Comparison of ENCODE assay signal across 8 cellular contexts in the genomic region with DNA sequence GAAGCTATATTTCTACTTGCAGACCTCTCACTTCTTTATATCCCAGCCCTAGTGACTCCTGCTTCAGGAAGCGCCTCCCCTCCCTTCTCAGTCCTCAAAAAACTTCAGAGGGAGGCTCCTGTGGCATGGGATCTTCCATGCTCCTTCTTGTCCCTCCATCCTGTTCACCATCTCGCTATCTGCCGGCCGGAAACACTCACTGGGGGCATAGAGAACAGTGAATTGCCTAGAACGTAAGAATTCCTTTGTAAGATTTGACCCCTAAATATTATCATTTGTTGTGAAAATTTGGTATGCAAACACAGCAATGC.
DNase-seq lines count a peak whose midpoint lies in the region; ATAC-seq and TF ChIP-seq lines count a peak whose summit lies in the region.

No MANE protein-coding gene starts in this region.

- peak overlapping the region; percentile 49; the same call in 1 of the 2 replicates for H3K27ac ChIP-seq in DND-41 (ENCODE audit: low read length)
- H3K27ac ChIP-seq in PC-3 (ENCODE audit: low read length), result no peak overlapping the region
- H3K27ac ChIP-seq in endodermal cell (ENCODE audit: low read depth, low read length), result no peak overlapping the region
- no peak overlapping the region for H3K27ac ChIP-seq in psoas muscle
- H3K27ac ChIP-seq in A673 (ENCODE audit: low read depth, low read length, poor library complexity, severe bottlenecking), result no peak overlapping the region

- H3K36me3 Mint-ChIP-seq in endodermal cell (ENCODE audit: low read depth), result no peaks in the 10 kb centered on the region

- intact Hi-C loops in PC-3 (cut with micrococcal nuclease), result loop anchor here (10.0 kb wide), 2 partner anchors 137 to 543 kb away; no protein-coding TSS in a partner anchor
- intact Hi-C loops in psoas muscle (cut with DNase I), result no loop called here
- intact Hi-C loops in A673 (cut with micrococcal nuclease; ENCODE audit: unreplicated experiment), result no loop called here

- H3K27ac Mint-ChIP-seq in endodermal cell, result peak overlapping the region; percentile 96

- POLR2A ChIA-PET in PC-3 (lab: Charles Lee; ENCODE audit: unreplicated experiment) (no interaction called here), A673 (lab: Charles Lee; ENCODE audit: low non-redundant PET) (no interaction called here)

- H3K9ac ChIP-seq in DND-41 (ENCODE audit: low read depth, low read length) (no peak overlapping the region), PC-3 (ENCODE audit: low read length) (no peak overlapping the region), endodermal cell (ENCODE audit: extremely low read depth, low read length, poor library complexity, severe bottlenecking) (no peak overlapping the region)

- peak overlapping the region; percentile 66 for H3K4me2 ChIP-seq in DND-41 (ENCODE audit: insufficient read depth, low read length)
- H3K4me2 ChIP-seq in PC-3 (ENCODE audit: low read length), result 0 out of 2 replicates have a peak overlapping the region, but pooled peaks have one; percentile 12

- CTCF ChIA-PET in PC-3 (lab: Charles Lee) (interaction anchor here (0.6 kb wide), 1 partner anchor 768 kb away, joined by 3 read pairs; no protein-coding TSS in a partner anchor), A673 (lab: Charles Lee) (no interaction called here)

- ATAC-seq in DND-41 (ENCODE audit: insufficient read depth, low read depth), result 0 out of 3 replicates have a peak, but pooled peaks have one; percentile 1
- no peak for ATAC-seq in PC-3
- ATAC-seq in psoas muscle, result peak in 2 of 4 donors; percentile 7 to 18
- no peak for ATAC-seq in HG02571 (IDR thresholded peaks at IDR 0.05; ENCODE audit: unreplicated experiment)
- no peak for ATAC-seq in GM19023 (IDR thresholded peaks at IDR 0.05; ENCODE audit: unreplicated experiment)
- ATAC-seq in HG03442 (IDR thresholded peaks at IDR 0.05; ENCODE audit: unreplicated experiment), result no peak

- BruUV-seq in PC-3 (replicated peaks; lab: Mats Ljungman, UMichigan) (no TSS peak), A673 (replicated peaks; lab: Mats Ljungman, UMichigan) (no TSS peak)

- peaks cover 14% of the 10 kb centered on the region for H3K4me1 Mint-ChIP-seq in endodermal cell

- H3K27me3 Mint-ChIP-seq in endodermal cell (ENCODE audit: insufficient read depth), result no peaks in the 10 kb centered on the region

- no peaks in the 10 kb centered on the region for H3F3A ChIP-seq in PC-3 (ENCODE audit: low read length, unreplicated experiment)

- 67% methylated on average over 5 of the region's 5 CpGs; no CpG with 5 or more reads in 1 of the 2 experiments for WGBS in endodermal cell (ENCODE audit: insufficient coverage in 1 of 2, insufficient read length in 1 of 2), 2 experiments
- 43 to 58% (median 48%) methylated on average over 5 of the region's 5 CpGs for WGBS in psoas muscle, 3 donors

- peaks cover 23% of the 10 kb centered on the region for H3K4me1 ChIP-seq in DND-41 (ENCODE audit: insufficient read depth, low read length)
- peaks cover 10% of the 10 kb centered on the region for H3K4me1 ChIP-seq in PC-3 (ENCODE audit: insufficient read depth, low read length)
- no peaks in the 10 kb centered on the region for H3K4me1 ChIP-seq in endodermal cell (ENCODE audit: control insufficient read depth, insufficient read depth, low read length)
- H3K4me1 ChIP-seq in psoas muscle, result peaks cover 5% of the 10 kb centered on the region
- H3K4me1 ChIP-seq in A673 (ENCODE audit: insufficient read depth, low read length, poor library complexity, severe bottlenecking), result no peaks in the 10 kb centered on the region

- DNase-seq in DND-41 (no peak), PC-3 (no peak), endodermal cell (no peak), psoas muscle (no peak), A673 (ENCODE audit: low spot score) (no peak)

- TF ChIP-seq CTCF in DND-41 (IDR thresholded peaks at IDR 0.05; ENCODE audit: borderline replicate concordance, extremely low read depth, low read length, poor library complexity, severe bottlenecking) (no peak), PC-3 (conservative IDR thresholded peaks at IDR 0.05; ENCODE audit: low read depth, low read length) (no peak), endodermal cell (conservative IDR thresholded peaks at IDR 0.05) (no peak), psoas muscle (IDR thresholded peaks at IDR 0.05) (no peak), A673 (conservative IDR thresholded peaks at IDR 0.05; ENCODE audit: low read depth, low read length) (no peak)

- no peaks in the 10 kb centered on the region for H4K20me1 ChIP-seq in DND-41 (ENCODE audit: insufficient read depth, low read length)
- no peaks in the 10 kb centered on the region for H4K20me1 ChIP-seq in PC-3 (ENCODE audit: low read length)

- H3K36me3 ChIP-seq in DND-41 (ENCODE audit: insufficient read depth, low read length), result no peaks in the 10 kb centered on the region
- no peaks in the 10 kb centered on the region for H3K36me3 ChIP-seq in PC-3 (ENCODE audit: low read depth, low read length)
- no peaks in the 10 kb centered on the region for H3K36me3 ChIP-seq in endodermal cell (ENCODE audit: control insufficient read depth, insufficient read depth, low read length)
- no peaks in the 10 kb centered on the region for H3K36me3 ChIP-seq in psoas muscle (ENCODE audit: insufficient read depth in 1 of 2, low read depth in 1 of 2)
- no peaks in the 10 kb centered on the region for H3K36me3 ChIP-seq in A673 (ENCODE audit: insufficient read depth, low read length, poor library complexity, severe bottlenecking)

- H3K9me2 ChIP-seq in PC-3 (replicated peaks; ENCODE audit: low read length), result no peaks in the 10 kb centered on the region

- H2AFZ ChIP-seq in DND-41 (ENCODE audit: low read depth, low read length) (peak overlapping the region; percentile 62), PC-3 (ENCODE audit: low read length) (no peak overlapping the region)

- H3K79me2 ChIP-seq in DND-41 (ENCODE audit: insufficient read depth, low read length), result no peaks in the 10 kb centered on the region
- H3K79me2 ChIP-seq in PC-3 (ENCODE audit: low read length), result no peaks in the 10 kb centered on the region

- peak overlapping the region; percentile 71 for H3K4me3 Mint-ChIP-seq in endodermal cell

- peak overlapping the region in 1 of 2 experiments; percentile 62; a peak in 2 of 4 replicates for H3K4me3 ChIP-seq in DND-41 (ENCODE audit: low read depth in 1 of 2, low read length in 2 of 2)
- no peak overlapping the region for H3K4me3 ChIP-seq in PC-3 (ENCODE audit: low read length)
- peak overlapping the region; percentile 77 for H3K4me3 ChIP-seq in endodermal cell (ENCODE audit: low read length)
- peak overlapping the region; percentile 78 for H3K4me3 ChIP-seq in psoas muscle
- no peak overlapping the region for H3K4me3 ChIP-seq in A673 (ENCODE audit: low read depth, low read length, poor library complexity, severe bottlenecking)

- no peaks in the 10 kb centered on the region for H3K27me3 ChIP-seq in DND-41 (ENCODE audit: insufficient read depth, low read length, poor library complexity)
- H3K27me3 ChIP-seq in PC-3 (ENCODE audit: low read length), result no peaks in the 10 kb centered on the region
- no peaks in the 10 kb centered on the region for H3K27me3 ChIP-seq in endodermal cell (ENCODE audit: control insufficient read depth, insufficient read depth, low read length, poor library complexity, severe bottlenecking)
- no peaks in the 10 kb centered on the region for H3K27me3 ChIP-seq in psoas muscle (ENCODE audit: insufficient read depth in 3 of 3, low read length in 2 of 3)
- no peaks in the 10 kb centered on the region for H3K27me3 ChIP-seq in A673 (replicated peaks; ENCODE audit: insufficient read depth, low read depth, low read length, poor library complexity)

- H3K9me3 ChIP-seq in DND-41 (ENCODE audit: insufficient read depth, low read length, severe bottlenecking) (no peaks in the 10 kb centered on the region), PC-3 (ENCODE audit: low read length) (no peaks in the 10 kb centered on the region), endodermal cell (ENCODE audit: control insufficient read depth, low read length) (no peaks in the 10 kb centered on the region), psoas muscle (no peaks in the 10 kb centered on the region), A673 (ENCODE audit: low read depth, low read length, poor library complexity, severe bottlenecking) (peaks cover 12% of the 10 kb centered on the region)

- H3K9me3 Mint-ChIP-seq in endodermal cell, result no peaks in the 10 kb centered on the region

Comparison
In these comparisons a context has a peak if more than half of its experiments do, and no peak if none do; other contexts are left out.
1. H3K4me3 ChIP-seq: peak in endodermal cell (single experiment) and psoas muscle (single experiment); none in PC-3 (single experiment) and A673 (single experiment).